Comparison of ENCODE assay signal across 9 cellular contexts in the genomic region with DNA sequence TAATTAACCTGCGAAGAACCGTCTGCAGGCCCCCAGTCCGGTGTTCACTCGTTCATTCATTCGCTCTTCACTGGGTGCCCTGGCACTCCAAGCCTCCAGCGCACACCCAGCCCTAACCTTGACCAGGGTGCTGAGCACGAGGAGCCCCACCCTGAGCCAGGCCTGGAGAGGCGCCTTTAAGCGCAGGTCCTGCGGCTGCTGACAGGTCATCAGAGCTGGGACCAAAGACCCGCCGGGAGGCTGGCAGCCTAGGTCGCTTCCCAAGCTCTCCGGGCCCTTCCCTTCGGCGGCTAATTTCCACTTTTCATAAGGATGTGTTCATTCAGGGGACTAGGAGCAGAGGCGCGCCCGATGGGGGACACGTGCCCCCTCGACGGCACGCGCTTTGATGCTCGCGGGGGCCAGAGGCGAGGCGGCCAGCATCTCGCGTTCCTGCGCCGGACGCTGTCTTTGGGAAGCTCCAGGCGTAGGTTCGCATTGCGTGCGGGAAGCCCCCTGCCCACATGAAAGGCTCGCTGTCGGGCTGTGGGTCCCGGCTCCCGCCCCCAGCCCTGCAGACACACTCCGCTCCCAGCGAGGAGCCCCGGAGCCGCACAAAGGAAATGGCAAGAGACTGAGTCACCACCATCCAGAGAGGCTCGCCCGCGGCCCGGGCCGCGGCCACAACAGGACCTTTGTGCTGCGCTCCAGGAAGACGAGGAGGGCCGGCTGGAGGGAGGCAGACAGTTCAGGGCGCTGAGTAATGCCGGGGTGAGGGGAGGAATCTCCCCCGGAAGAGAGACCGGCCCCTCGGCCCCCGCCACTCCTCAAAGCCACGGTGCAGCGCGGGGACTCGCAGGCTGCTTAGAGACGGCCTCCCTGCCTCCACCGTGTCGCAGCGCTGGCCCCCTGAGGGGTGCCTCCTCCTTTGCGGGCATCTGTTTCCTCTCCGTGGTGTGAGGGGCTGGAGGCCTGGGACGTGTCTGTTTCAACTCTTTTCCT.
DNase-seq lines count a peak whose midpoint lies in the region; ATAC-seq, FAIRE-seq and TF ChIP-seq lines count a peak whose summit lies in the region.
"Had no signal": no experiment of that assay in that cellular context is flagged by ENCODE, and none has a peak within 500 bp of the region (broad histone marks: within the 10 kb centered on the region; RNA-seq: fewer than 3 reads in every experiment).

No MANE protein-coding gene starts in this region.

- no peaks in the 10 kb centered on the region for H3K27me3 ChIP-seq in HAP-1 (ENCODE audit: low read depth)

- no peak for FAIRE-seq in H54 (lab: Jason Lieb, UNC)

- H3K4me1 ChIP-seq in HAP-1, result no peaks in the 10 kb centered on the region; the same call in 1 of the 2 replicates

- DNase-seq in H54 (ENCODE audit: insufficient read length, low spot score) (peak; percentile 96), SW 1271 (lab: John Stamatoyannopoulos, UW) (peak; percentile 55 to 76), foreskin fibroblast (peak; percentile 85 to 91), posterior cingulate gyrus (peak in 6 of 10 donors; percentile 9 to 89 (median 41)), NCI-H1930 (lab: John Stamatoyannopoulos, UW) (no peak), HAP-1 (ENCODE audit: low spot score in 2 of 2) (no peak)
- no peak for DNase-seq in stimulated activated naive CD4-positive, alpha-beta T cell (lab: John Stamatoyannopoulos, UW)

- no peak overlapping the region for H3K4me3 ChIP-seq in foreskin fibroblast (ENCODE audit: low read depth in 1 of 2, low read length in 2 of 2)
- no peak overlapping the region for H3K4me3 ChIP-seq in HAP-1
- H3K4me3 ChIP-seq: SK-N-MC had no signal

- in situ Hi-C loops in HAP-1 (cut with MboI; ENCODE audit: low sequenced_read_pairs), result no loop called here

- no peak for ATAC-seq in GM18858 (IDR thresholded peaks at IDR 0.05; ENCODE audit: unreplicated experiment)

- no peaks in the 10 kb centered on the region for H3K9me3 ChIP-seq in HAP-1

- H3K36me3 ChIP-seq in HAP-1 (replicated peaks), result no peaks in the 10 kb centered on the region

- intact Hi-C loops in posterior cingulate gyrus (cut with DNase I), result no loop called here

- no peak for TF ChIP-seq POLR2A in H54 (IDR thresholded peaks at IDR 0.05; ENCODE audit: low read depth, low read length)

- no peak for TF ChIP-seq CTCF in foreskin fibroblast (IDR thresholded peaks at IDR 0.05; ENCODE audit: low read depth, low read length)

Comparison
In these comparisons a context has a peak if more than half of its experiments do, and no peak if none do; other contexts are left out.
1. DNase-seq: peak in H54 (single experiment), SW 1271 (2 of 2), foreskin fibroblast (2 of 2) and posterior cingulate gyrus (6 of 10); none in NCI-H1930 (0 of 2), stimulated activated naive CD4-positive, alpha-beta T cell (0 of 6) and HAP-1 (0 of 2).